20 cellular contexts compared by ENCODE assay signal in genomic region chr20:13101276-13101675, GRCh38.
A peak's percentile ranks its signal among the peaks of the same experiment; 100 is the strongest.
DNase-seq lines count a peak whose midpoint lies in the region; ATAC-seq and TF ChIP-seq lines count a peak whose summit lies in the region.
"Had no signal": no experiment of that assay in that cellular context is flagged by ENCODE, and none has a peak within 500 bp of the region (broad histone marks: within the 10 kb centered on the region; RNA-seq: fewer than 3 reads in every experiment).

No MANE protein-coding gene starts in this region.

- H3K36me3 Mint-ChIP-seq in endothelial cell (ENCODE audit: low read depth, unreplicated experiment): no peaks in the 10 kb centered on the region
- no peaks in the 10 kb centered on the region for H3K36me3 Mint-ChIP-seq in activated naive CD4-positive, alpha-beta T cell treated with anti-CD3 and anti-CD28 coated beads, Interleukin-2, amount 10 ng/mL, durations not matched to agents 7 days and 5 days
- H3K36me3 Mint-ChIP-seq in CD8-positive, alpha-beta T cell: no peaks in the 10 kb centered on the region
- H3K36me3 Mint-ChIP-seq: CD4-positive, alpha-beta memory T cell had no signal

- no peaks in the 10 kb centered on the region for H3K9me3 Mint-ChIP-seq in endothelial cell (ENCODE audit: unreplicated experiment)
- H3K9me3 Mint-ChIP-seq in activated naive CD4-positive, alpha-beta T cell treated with anti-CD3 and anti-CD28 coated beads, Interleukin-2, amount 10 ng/mL, durations not matched to agents 7 days and 5 days: no peaks in the 10 kb centered on the region
- no peaks in the 10 kb centered on the region for H3K9me3 Mint-ChIP-seq in CD8-positive, alpha-beta T cell

- peak; percentile 4 for DNase-seq in AG08395 (ENCODE audit: low spot score)
- DNase-seq in HCEC 1CT: peak; percentile 8
- peak; percentile 30 for DNase-seq in astrocyte of the hippocampus (ENCODE audit: low read depth, low spot score)
- DNase-seq in myocyte (ENCODE audit: low read depth): peak; percentile 18
- DNase-seq in endothelial cell (ENCODE audit: low spot score): no peak
- no peak for DNase-seq in cerebellum (ENCODE audit: low spot score)
- no peak for DNase-seq in activated naive CD4-positive, alpha-beta T cell treated with anti-CD3 and anti-CD28 coated beads, Interleukin-2, amount 10 ng/mL, durations not matched to agents 7 days and 5 days
- DNase-seq in CD8-positive, alpha-beta T cell: no peak
- DNase-seq: CD4-positive, alpha-beta memory T cell; DND-41; GDM1; Kasumi-1; NCI-H1105; NCI-H2081; NCI-H446 treated with DMSO at 0.1 percent for 48 hours had no signal

- peaks cover 5% of the 10 kb centered on the region for H3K4me1 Mint-ChIP-seq in endothelial cell (ENCODE audit: unreplicated experiment)
- H3K4me1 Mint-ChIP-seq in activated naive CD4-positive, alpha-beta T cell treated with anti-CD3 and anti-CD28 coated beads, Interleukin-2, amount 10 ng/mL, durations not matched to agents 7 days and 5 days: no peaks in the 10 kb centered on the region
- H3K4me1 Mint-ChIP-seq in CD8-positive, alpha-beta T cell (ENCODE audit: low read depth): no peaks in the 10 kb centered on the region
- H3K4me1 Mint-ChIP-seq: CD4-positive, alpha-beta memory T cell had no signal

- no peak overlapping the region for H3K4me3 Mint-ChIP-seq in endothelial cell (ENCODE audit: unreplicated experiment)
- no peak overlapping the region for H3K4me3 Mint-ChIP-seq in activated naive CD4-positive, alpha-beta T cell treated with anti-CD3 and anti-CD28 coated beads, Interleukin-2, amount 10 ng/mL, durations not matched to agents 7 days and 5 days
- no peak overlapping the region for H3K4me3 Mint-ChIP-seq in CD8-positive, alpha-beta T cell
- H3K4me3 Mint-ChIP-seq: CD4-positive, alpha-beta memory T cell had no signal

- no peaks in the 10 kb centered on the region for H3K27me3 Mint-ChIP-seq in endothelial cell (ENCODE audit: unreplicated experiment)
- H3K27me3 Mint-ChIP-seq in activated naive CD4-positive, alpha-beta T cell treated with anti-CD3 and anti-CD28 coated beads, Interleukin-2, amount 10 ng/mL, durations not matched to agents 7 days and 5 days: no peaks in the 10 kb centered on the region
- peaks cover 2% of the 10 kb centered on the region for H3K27me3 Mint-ChIP-seq in CD8-positive, alpha-beta T cell (ENCODE audit: low read depth)

- no peaks in the 10 kb centered on the region for H3K4me1 ChIP-seq in CD8-positive, alpha-beta T cell (ENCODE audit: insufficient read depth, low read length)

- ATAC-seq in CD8-positive, alpha-beta T cell: no peak
- ATAC-seq: HCT116, Panc1, Right ventricle myocardium inferior had no signal

- CTCF ChIA-PET in activated naive CD4-positive, alpha-beta T cell treated with anti-CD3 and anti-CD28 coated beads, Interleukin-2, amount 10 ng/mL, durations not matched to agents 7 days and 5 days (lab: Charles Lee): interaction anchor here (1.5 kb wide), 1 partner anchor 8 kb away, joined by 5 read pairs; no protein-coding TSS in a partner anchor
- CTCF ChIA-PET in CD8-positive, alpha-beta T cell (lab: Charles Lee): interaction anchor here (1.5 to 2.0 kb wide), 3 partner anchors 16 to 161 kb away, joined by 3 to 6 read pairs (median 4); no protein-coding TSS in a partner anchor

- H3K27ac Mint-ChIP-seq in endothelial cell (ENCODE audit: unreplicated experiment): no peak overlapping the region
- no peak overlapping the region for H3K27ac Mint-ChIP-seq in activated naive CD4-positive, alpha-beta T cell treated with anti-CD3 and anti-CD28 coated beads, Interleukin-2, amount 10 ng/mL, durations not matched to agents 7 days and 5 days
- H3K27ac Mint-ChIP-seq in CD8-positive, alpha-beta T cell: no peak overlapping the region
- H3K27ac Mint-ChIP-seq: CD4-positive, alpha-beta memory T cell had no signal

- no peak overlapping the region for H3K27ac ChIP-seq in CD8-positive, alpha-beta T cell (ENCODE audit: low read depth, low read length)
- H3K27ac ChIP-seq: BLaER1, GM23248 had no signal

- intact Hi-C loops in CD8-positive, alpha-beta T cell (cut with DNase I, micrococcal nuclease): no loop called here

- POLR2A ChIA-PET in CD8-positive, alpha-beta T cell (lab: Charles Lee): interaction anchor here (1.2 kb wide), 1 partner anchor 12 kb away, joined by 3 read pairs; no protein-coding TSS in a partner anchor

- no peaks in the 10 kb centered on the region for H3K27me3 ChIP-seq in CD8-positive, alpha-beta T cell (ENCODE audit: insufficient read depth, low read length)
- H3K27me3 ChIP-seq: BLaER1 had no signal

- H3K9me3 ChIP-seq in CD8-positive, alpha-beta T cell (ENCODE audit: low read length): no peaks in the 10 kb centered on the region
- H3K9me3 ChIP-seq: BLaER1 had no signal

- no peaks in the 10 kb centered on the region for H3K36me3 ChIP-seq in CD8-positive, alpha-beta T cell (ENCODE audit: insufficient read depth, low read length)
- H3K36me3 ChIP-seq: BLaER1 had no signal

- no peak overlapping the region for H3K4me3 ChIP-seq in CD8-positive, alpha-beta T cell (ENCODE audit: low read depth, low read length)
- H3K4me3 ChIP-seq: BLaER1, GM23248 had no signal

- no peak for TF ChIP-seq CTCF in endothelial cell (IDR thresholded peaks at IDR 0.05; ENCODE audit: unreplicated experiment)
- TF ChIP-seq CTCF in CD8-positive, alpha-beta T cell (IDR thresholded peaks at IDR 0.05): no peak

Comparison
In these comparisons a context has a peak if more than half of its experiments do, and no peak if none do; other contexts are left out.
1. DNase-seq: peak in AG08395 (single experiment), HCEC 1CT (single experiment), astrocyte of the hippocampus (single experiment) and myocyte (single experiment); none in endothelial cell (single experiment), cerebellum (single experiment), activated naive CD4-positive, alpha-beta T cell treated with anti-CD3 and anti-CD28 coated beads, Interleukin-2, amount 10 ng/mL, durations not matched to agents 7 days and 5 days (single experiment) and CD8-positive, alpha-beta T cell (0 of 7).